In the genomic region with DNA sequence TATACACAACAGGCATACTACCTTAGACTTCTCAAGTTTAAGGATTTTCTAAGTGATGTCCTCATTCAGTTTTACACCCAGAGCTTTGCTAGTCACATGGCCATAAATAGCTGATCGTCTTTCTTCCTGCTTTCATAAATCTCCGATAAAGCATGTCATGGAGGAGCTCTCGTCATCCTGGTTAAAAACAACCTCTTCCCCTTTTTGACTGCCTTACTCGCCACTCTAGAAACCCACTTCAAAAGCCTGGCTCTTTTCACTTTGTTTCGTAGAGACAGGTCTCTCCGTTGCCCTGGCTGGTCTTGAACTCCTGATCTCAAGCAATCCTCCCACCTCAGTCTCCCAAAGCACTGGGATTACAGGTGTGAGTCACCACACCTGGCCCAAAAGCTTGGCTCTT, we compare ENCODE assay signal across 8 cellular contexts.
DNase-seq lines count a peak whose midpoint lies in the region; ATAC-seq, FAIRE-seq and TF ChIP-seq lines count a peak whose summit lies in the region.
"Had no signal": no experiment of that assay in that cellular context is flagged by ENCODE, and none has a peak within 500 bp of the region (broad histone marks: within the 10 kb centered on the region; RNA-seq: fewer than 3 reads in every experiment).

No MANE protein-coding gene starts in this region.

- H3K27ac Mint-ChIP-seq in activated naive CD8-positive, alpha-beta T cell treated with anti-CD3 and anti-CD28 coated beads for 36 hours = peak overlapping the region; percentile 80

- H4K91ac ChIP-seq in neuronal stem cell (ENCODE audit: low read depth, low read length, poor library complexity) = no peak overlapping the region

- intact Hi-C loops in gastrocnemius medialis (cut with DNase I; ENCODE audit: low total_unique reads) = no loop called here

- in situ Hi-C loops in gastrocnemius medialis (cut with MboI; ENCODE audit: low sequenced_read_pairs in 4 of 4) = no loop called here

- no peak overlapping the region for H3K4me2 ChIP-seq in neuronal stem cell (ENCODE audit: insufficient read depth, low read length, poor library complexity, severe bottlenecking)

- no peak overlapping the region for H4K8ac ChIP-seq in neuronal stem cell (ENCODE audit: low read depth, low read length)

- H3K4me1 ChIP-seq in gastrocnemius medialis = peaks cover 57 to 72% of the 10 kb centered on the region in 2 donors
- no peaks in the 10 kb centered on the region for H3K4me1 ChIP-seq in neuronal stem cell (ENCODE audit: control insufficient read depth in 2 of 2, insufficient read depth in 1 of 2, low read depth in 1 of 2, low read length in 2 of 2)

- no peak overlapping the region for H3K18ac ChIP-seq in neuronal stem cell (ENCODE audit: low read length)

- no peak overlapping the region for H2BK5ac ChIP-seq in neuronal stem cell (ENCODE audit: low read length)

- H3K4me1 Mint-ChIP-seq in activated naive CD8-positive, alpha-beta T cell treated with anti-CD3 and anti-CD28 coated beads for 36 hours = peaks cover 54% of the 10 kb centered on the region

- no peaks in the 10 kb centered on the region for H3K9me3 Mint-ChIP-seq in activated naive CD8-positive, alpha-beta T cell treated with anti-CD3 and anti-CD28 coated beads for 36 hours

- WGBS in neuronal stem cell (ENCODE audit: extremely low coverage in 2 of 2, insufficient read length in 2 of 2, insufficient replicate concordance in 1 of 2), 2 donors = no CpG with 5 or more reads among the region's 6 CpGs

- H3K9me3 ChIP-seq in gastrocnemius medialis = no peaks in the 10 kb centered on the region
- H3K9me3 ChIP-seq in neuronal stem cell (replicated peaks in 1 of 2; ENCODE audit: control insufficient read depth in 2 of 2, insufficient read depth in 1 of 2, low read depth in 1 of 2, low read length in 2 of 2) = no peaks in the 10 kb centered on the region

- H2BK12ac ChIP-seq in neuronal stem cell (ENCODE audit: low read length) = no peak overlapping the region

- H3K9ac ChIP-seq in neuronal stem cell (ENCODE audit: low read depth, low read length, poor library complexity) = no peak overlapping the region

- no peak overlapping the region for H3K4me3 ChIP-seq in gastrocnemius medialis
- H3K4me3 ChIP-seq in neuronal stem cell (ENCODE audit: low read length in 2 of 2) = no peak overlapping the region

- H3K4ac ChIP-seq in neuronal stem cell (ENCODE audit: low read length) = no peak overlapping the region

- TF ChIP-seq POLR2A in GM12891 (IDR thresholded peaks at IDR 0.05; ENCODE audit: low read depth, low read length) (no peak), gastrocnemius medialis (IDR thresholded peaks at IDR 0.05) (no peak)

- no peaks in the 10 kb centered on the region for H3K27me3 Mint-ChIP-seq in activated naive CD8-positive, alpha-beta T cell treated with anti-CD3 and anti-CD28 coated beads for 36 hours

- no peak overlapping the region for H2AFZ ChIP-seq in neuronal stem cell (ENCODE audit: low read length)

- no peak overlapping the region for H3K23ac ChIP-seq in neuronal stem cell (ENCODE audit: low read depth, low read length, poor library complexity)

- peaks cover 4% of the 10 kb centered on the region for H3K79me1 ChIP-seq in neuronal stem cell (ENCODE audit: low read depth, low read length)

- no peaks in the 10 kb centered on the region for H3K27me3 ChIP-seq in gastrocnemius medialis
- no peaks in the 10 kb centered on the region for H3K27me3 ChIP-seq in neuronal stem cell (ENCODE audit: control insufficient read depth in 3 of 3, insufficient read depth in 3 of 3, low read depth in 1 of 3, low read length in 3 of 3)

- H3K14ac ChIP-seq in neuronal stem cell (ENCODE audit: low read length) = no peak overlapping the region

- H2BK120ac ChIP-seq in neuronal stem cell (ENCODE audit: low read depth, low read length) = no peak overlapping the region

- H3K36me3 Mint-ChIP-seq in activated naive CD8-positive, alpha-beta T cell treated with anti-CD3 and anti-CD28 coated beads for 36 hours = peaks cover 4% of the 10 kb centered on the region

- ATAC-seq in gastrocnemius medialis = no peak
- no peak for ATAC-seq in GM19395 (IDR thresholded peaks at IDR 0.05; ENCODE audit: unreplicated experiment)
- ATAC-seq in HG02623 (IDR thresholded peaks at IDR 0.05; ENCODE audit: unreplicated experiment) = no peak

- no peak overlapping the region for H2BK15ac ChIP-seq in neuronal stem cell (ENCODE audit: low read length)

- peak overlapping the region; percentile 53 to 70 (median 58) for H3K27ac ChIP-seq in gastrocnemius medialis
- no peak overlapping the region for H3K27ac ChIP-seq in neuronal stem cell (replicated peaks; ENCODE audit: low read length)

- H3K36me3 ChIP-seq in gastrocnemius medialis (no peaks in the 10 kb centered on the region), neuronal stem cell (replicated peaks in 1 of 2; ENCODE audit: control insufficient read depth in 2 of 2, insufficient read depth in 2 of 2, low read length in 2 of 2) (peaks cover 0 to 9% of the 10 kb centered on the region in 2 donors)

- FAIRE-seq in GM12891 (lab: Jason Lieb, UNC) = peak; percentile 13

- no peak overlapping the region for H2AK5ac ChIP-seq in neuronal stem cell (ENCODE audit: low read depth, low read length)

- no peak for TF ChIP-seq CTCF in gastrocnemius medialis (IDR thresholded peaks at IDR 0.05 in 4 of 5, conservative IDR thresholded peaks at IDR 0.05 in 1 of 5)

- H3K4me3 Mint-ChIP-seq in activated naive CD8-positive, alpha-beta T cell treated with anti-CD3 and anti-CD28 coated beads for 36 hours = peak overlapping the region; percentile 45

- DNase-seq in GM12891 (ENCODE audit: insufficient read length, low spot score) (no peak), NAMALWA (ENCODE audit: low spot score) (peak; percentile 88), gastrocnemius medialis (no peak), neuronal stem cell (ENCODE audit: low spot score) (no peak)
- peak; percentile 13 for DNase-seq in activated naive CD8-positive, alpha-beta T cell treated with anti-CD3 and anti-CD28 coated beads for 36 hours
- DNase-seq: NCI-H187 treated with DMSO at 0.1 percent for 48 hours had no signal

TF ChIP-seq in GM12891, 5 proteins besides CTCF, POLR2A, EP300 and RAD21:
- TF ChIP-seq SPI1 (IDR thresholded peaks at IDR 0.05; ENCODE audit: low read depth, low read length) (peak; percentile 96), POU2F2 (IDR thresholded peaks at IDR 0.05; ENCODE audit: low read depth, low read length) (no peak), PAX5 (IDR thresholded peaks at IDR 0.05; ENCODE audit: insufficient read depth, low read length, severe bottlenecking) (no peak), POLR2AphosphoS5 (IDR thresholded peaks at IDR 0.05; ENCODE audit: low read depth, low read length) (no peak)

Comparison
In these comparisons a context has a peak if more than half of its experiments do, and no peak if none do; other contexts are left out.
1. DNase-seq: peak in NAMALWA (single experiment) and activated naive CD8-positive, alpha-beta T cell treated with anti-CD3 and anti-CD28 coated beads for 36 hours (single experiment); none in GM12891 (single experiment), gastrocnemius medialis (0 of 2) and neuronal stem cell (single experiment).